In genomic region chr17:82065193-82065637, GRCh38 we compare ENCODE assay signal across 8 cellular contexts. TPM values are rescaled to one million over a fixed set of nuclear protein-coding genes. Genes with fewer than 3 reads are reported as not detected.
DNase-seq lines count a peak whose midpoint lies in the region; ATAC-seq and TF ChIP-seq lines count a peak whose summit lies in the region.

No MANE protein-coding gene starts in this region.

- H3K36me3 ChIP-seq in H7 (replicated peaks; ENCODE audit: control insufficient read depth, insufficient read depth, low read length) (peaks cover 6% of the 10 kb centered on the region), endocrine pancreas (ENCODE audit: control insufficient read depth, insufficient read depth, low read length) (no peaks in the 10 kb centered on the region)

- ATAC-seq in SK-N-SH treated with all-trans-retinoic acid at 6 μM for 48 hours (peak; percentile 20), GM18858 (IDR thresholded peaks at IDR 0.05; ENCODE audit: unreplicated experiment) (no peak)
- ATAC-seq in naive thymus-derived CD8-positive, alpha-beta T cell = peak; percentile 76 to 78

- H3K4me1 Mint-ChIP-seq in naive thymus-derived CD8-positive, alpha-beta T cell = peaks cover 0 to 29% (median 12%) of the 10 kb centered on the region in 4 donors

- H3K27me3 Mint-ChIP-seq in naive thymus-derived CD8-positive, alpha-beta T cell = no peaks in the 10 kb centered on the region

- peak overlapping the region; percentile 72 for H3K9ac ChIP-seq in endocrine pancreas (ENCODE audit: control insufficient read depth, insufficient read depth, low read length)

- H3K36me3 Mint-ChIP-seq in naive thymus-derived CD8-positive, alpha-beta T cell = peaks cover 0 to 4% (median under 1%) of the 10 kb centered on the region in 3 donors

- H3K9me3 Mint-ChIP-seq in naive thymus-derived CD8-positive, alpha-beta T cell = no peaks in the 10 kb centered on the region

- peak; percentile 29 for DNase-seq in CMK (ENCODE audit: low read depth)
- DNase-seq in H7 = peak; percentile 90
- peak in 3 of 10 donors; percentile 25 to 63 (median 38) for DNase-seq in naive thymus-derived CD8-positive, alpha-beta T cell
- DNase-seq in effector CD8-positive, alpha-beta T cell (lab: John Stamatoyannopoulos, UW) = no peak
- DNase-seq in KBM-7 = no peak

- no peaks in the 10 kb centered on the region for H3K4me1 ChIP-seq in endocrine pancreas (ENCODE audit: control insufficient read depth, insufficient read depth, low read length)

- H3K27ac Mint-ChIP-seq in naive thymus-derived CD8-positive, alpha-beta T cell = peak overlapping the region in 6 of 10 donors; percentile 41 to 83 (median 62)

- H3K27me3 ChIP-seq in H7 (ENCODE audit: control insufficient read depth, insufficient read depth, low read length) (no peaks in the 10 kb centered on the region), endocrine pancreas (ENCODE audit: control insufficient read depth, insufficient read depth, low read length) (no peaks in the 10 kb centered on the region)

- POLR2A ChIA-PET in naive thymus-derived CD8-positive, alpha-beta T cell (lab: Charles Lee) = interaction anchor here (0.6 to 4.5 kb wide), 13 partner anchors 9 to 231 kb away, joined by 3 to 38 read pairs (median 4); partner anchors contain the start of genes CENPX, DCXR, FASN and GPS1

- peak overlapping the region; percentile 41 to 83 (median 66) for H3K4me3 Mint-ChIP-seq in naive thymus-derived CD8-positive, alpha-beta T cell

- in situ Hi-C loops in KBM-7 (cut with MboI; ENCODE audit: low pct_unique_long_range_greater_than_20kb, low sequenced_read_pairs) = no loop called here

- H3K4me3 ChIP-seq in H7 (ENCODE audit: insufficient read depth, low read depth, low read length) = peak overlapping the region; percentile 81
- H3K4me3 ChIP-seq in endocrine pancreas (ENCODE audit: control insufficient read depth, insufficient read depth, low read length) = no peak overlapping the region

- H3K9me3 ChIP-seq in endocrine pancreas (ENCODE audit: control insufficient read depth, low read length) = no peaks in the 10 kb centered on the region

TF ChIP-seq in SK-N-SH treated with all-trans-retinoic acid at 6 μM for 48 hours, 23 proteins besides CTCF, POLR2A, EP300 and RAD21:
- no peak for TF ChIP-seq TOX (CRISPR knock-in tag; IDR thresholded peaks at IDR 0.05; ENCODE audit: borderline replicate concordance)

RNA-seq across cellular contexts. Expression of gene DUS1L, which starts 0.4 kb away (rescaled TPM):
- total RNA-seq in H7 (2014; rRNA removed; shearing (Covaris generic)) = 114 and 129 TPM in 2 replicates
- total RNA-seq in naive thymus-derived CD8-positive, alpha-beta T cell = 100 to 1,000 TPM; 142 to 151 TPM
- 100 to 1,000 TPM in 1 of 3 donors, 10 to 100 TPM in 2; 68.6 to 167 (median 92.1) TPM for polyA plus RNA-seq in naive thymus-derived CD8-positive, alpha-beta T cell

RNA-seq across cellular contexts. Expression of gene GPS1, which starts 13.5 kb away (rescaled TPM):
- 205 and 248 TPM in 2 replicates for total RNA-seq in H7 (2014; rRNA removed; shearing (Covaris generic))
- 10 to 100 TPM; 88.2 to 91.4 TPM for total RNA-seq in naive thymus-derived CD8-positive, alpha-beta T cell
- 100 to 1,000 TPM; 122 to 140 (median 126) TPM for polyA plus RNA-seq in naive thymus-derived CD8-positive, alpha-beta T cell

RNA-seq across cellular contexts. Expression of gene RFNG, which starts 13.6 kb away (rescaled TPM):
- total RNA-seq in H7 (2014; rRNA removed; shearing (Covaris generic)) = 43.0 and 50.8 TPM in 2 replicates
- 10 to 100 TPM; 38.5 to 42.1 TPM for total RNA-seq in naive thymus-derived CD8-positive, alpha-beta T cell
- polyA plus RNA-seq in naive thymus-derived CD8-positive, alpha-beta T cell = 1 to 10 TPM; 2.2 to 8.5 (median 4.8) TPM

RNA-seq across cellular contexts. Expression of gene DCXR, which starts 27.7 kb away (rescaled TPM):
- 72.7 and 110 TPM in 2 replicates for total RNA-seq in H7 (2014; rRNA removed; shearing (Covaris generic))
- total RNA-seq in naive thymus-derived CD8-positive, alpha-beta T cell = 10 to 100 TPM; 72.5 to 81.0 TPM
- 100 to 1,000 TPM; 113 to 185 (median 127) TPM for polyA plus RNA-seq in naive thymus-derived CD8-positive, alpha-beta T cell

RNA-seq across cellular contexts. Expression of gene FASN, which starts 32.8 kb away (rescaled TPM):
- 201 and 257 TPM in 2 replicates for total RNA-seq in H7 (2014; rRNA removed; shearing (Covaris generic))
- 10 to 100 TPM; 28.3 to 32.3 TPM for total RNA-seq in naive thymus-derived CD8-positive, alpha-beta T cell
- polyA plus RNA-seq in naive thymus-derived CD8-positive, alpha-beta T cell = 1 to 10 TPM in 1 of 3 donors, under 1 TPM in 2; 0.33 to 2.4 (median 0.80) TPM

Comparison
In these comparisons a context has a peak if more than half of its experiments do, and no peak if none do; other contexts are left out.
1. DNase-seq: peak in CMK (single experiment) and H7 (single experiment); none in effector CD8-positive, alpha-beta T cell (single experiment) and KBM-7 (single experiment).